ENCODE assay signal across 9 cellular contexts in the genomic region with DNA sequence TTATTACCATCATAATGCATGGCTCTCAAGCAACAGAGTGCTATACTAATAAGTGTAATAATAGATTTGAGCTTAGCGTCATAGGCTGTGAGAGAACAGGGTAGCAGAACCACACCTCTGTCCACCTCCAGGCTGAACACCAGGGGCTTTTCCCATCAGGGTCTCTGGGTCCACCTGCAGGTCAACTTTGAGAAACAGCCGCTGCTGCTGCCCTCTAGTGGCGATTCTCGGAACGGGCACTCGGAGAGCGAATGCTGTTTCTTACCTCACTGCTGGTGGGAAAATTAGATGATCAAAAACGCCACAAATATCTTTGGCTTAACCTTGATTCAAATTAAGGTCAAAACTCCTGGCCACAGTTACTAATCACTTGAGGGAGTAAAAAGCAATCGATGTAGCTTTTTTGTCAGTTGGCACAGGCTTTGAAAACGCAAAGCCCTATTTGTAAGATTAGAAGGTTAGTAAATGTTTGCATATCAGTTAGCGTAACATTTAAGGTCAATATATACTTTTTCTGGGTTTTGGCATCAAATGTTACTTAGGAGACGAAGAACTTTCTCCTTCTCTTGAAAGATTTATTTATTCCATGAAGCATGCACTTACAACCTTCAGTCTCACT.
A peak's percentile ranks its signal among the peaks of the same experiment; 100 is the strongest.
DNase-seq lines count a peak whose midpoint lies in the region; ATAC-seq and TF ChIP-seq lines count a peak whose summit lies in the region.
"Had no signal": no experiment of that assay in that cellular context is flagged by ENCODE, and none has a peak within 500 bp of the region (broad histone marks: within the 10 kb centered on the region; RNA-seq: fewer than 3 reads in every experiment).

No MANE protein-coding gene starts in this region.

- no peak overlapping the region for H3K18ac ChIP-seq in trophoblast cell (ENCODE audit: low read length)

- H2BK120ac ChIP-seq in trophoblast cell (ENCODE audit: insufficient read depth, low read length, poor library complexity), result no peak overlapping the region

- RAD21 ChIA-PET in HCT116 (lab: Charles Lee; ENCODE audit: low non-redundant PET in 1 of 2, low total read pairs in 2 of 2, uncharacterized antibody in 2 of 2, unreplicated experiment in 2 of 2), result no interaction called here

- H3K79me2 ChIP-seq in HCT116 (ENCODE audit: insufficient read depth, low read length) (no peaks in the 10 kb centered on the region), trophoblast cell (ENCODE audit: control insufficient read depth, insufficient read depth, low read length, poor library complexity) (no peaks in the 10 kb centered on the region)

- DNase-seq in DMS79 treated with DMSO at 0.1 percent for 48 hours (lab: John Stamatoyannopoulos, UW) (peak; percentile 19), DMS79 (lab: John Stamatoyannopoulos, UW) (no peak), HCT116 (ENCODE audit: low read depth, low spot score) (no peak), NCI-H69 (lab: John Stamatoyannopoulos, UW) (peak; percentile 41), activated T-cell treated with anti-CD3 and anti-CD28 coated beads for 1 hour (ENCODE audit: low read depth) (peak; percentile 57), fibroblast of pulmonary artery (ENCODE audit: low read depth) (peak; percentile 17), trophoblast cell (peak; percentile 58 to 80), NCI-H446 treated with DMSO at 0.1 percent for 48 hours (lab: John Stamatoyannopoulos, UW) (no peak)

- no peak overlapping the region for H3K27ac ChIP-seq in HCT116 (ENCODE audit: low read depth, low read length)
- H3K27ac ChIP-seq in trophoblast cell (ENCODE audit: low read depth, low read length), result no peak overlapping the region
- H3K27ac ChIP-seq: BLaER1 had no signal

- H3K4me3 ChIP-seq in HCT116 (replicated peaks in 1 of 2; ENCODE audit: low read depth in 1 of 2, low read length in 2 of 2) (no peak overlapping the region), fibroblast of pulmonary artery (replicated peaks; ENCODE audit: low read depth, low read length) (no peak overlapping the region), trophoblast cell (ENCODE audit: low read depth, low read length) (no peak overlapping the region)
- H3K4me3 ChIP-seq: BLaER1 had no signal

- peak; percentile 61 for ATAC-seq in HCT116

- H4K12ac ChIP-seq in trophoblast cell (ENCODE audit: low read depth, low read length), result no peak overlapping the region

- TF ChIP-seq POLR2A in HCT116 (IDR thresholded peaks at IDR 0.05; ENCODE audit: borderline replicate concordance, extremely low read depth, insufficient read depth, insufficient read length), result no peak

- TF ChIP-seq RAD21 in HCT116 (IDR thresholded peaks at IDR 0.05; ENCODE audit: low read depth), result peak; percentile 41

- intact Hi-C loops in HCT116 (cut with micrococcal nuclease), result no loop called here

- H2AK5ac ChIP-seq in trophoblast cell (ENCODE audit: low read length), result no peak overlapping the region

- H3K27me3 ChIP-seq in HCT116 (ENCODE audit: insufficient read depth, low read length) (no peaks in the 10 kb centered on the region), trophoblast cell (ENCODE audit: insufficient read depth, low read length) (no peaks in the 10 kb centered on the region)
- H3K27me3 ChIP-seq: BLaER1 had no signal

- POLR2A ChIA-PET in HCT116 (lab: Charles Lee), result no interaction called here

- CTCF ChIA-PET in HCT116 (lab: Charles Lee), result no interaction called here

- no peak overlapping the region for H3K23ac ChIP-seq in trophoblast cell (ENCODE audit: low read length)

- no peak overlapping the region for H3K14ac ChIP-seq in trophoblast cell (ENCODE audit: low read length)

- no peak overlapping the region for H3K4me2 ChIP-seq in HCT116 (ENCODE audit: low read length)
- no peak overlapping the region for H3K4me2 ChIP-seq in trophoblast cell (ENCODE audit: low read length)
- H3K4me2 ChIP-seq: BLaER1 had no signal

- TF ChIP-seq CTCF in HCT116 (IDR thresholded peaks at IDR 0.05 in 2 of 3, conservative IDR thresholded peaks at IDR 0.05 in 1 of 3; ENCODE audit: borderline replicate concordance in 1 of 3, insufficient read depth in 1 of 3, low read depth in 2 of 3, low read length in 2 of 3), result peak; percentile 90 to 93 (median 92)
- peak; percentile 62 for TF ChIP-seq CTCF in fibroblast of pulmonary artery (IDR thresholded peaks at IDR 0.05; ENCODE audit: low read length, missing control alignments)

- no peaks in the 10 kb centered on the region; a peak in 1 of 4 replicates for H3K9me3 ChIP-seq in HCT116 (ENCODE audit: control insufficient read depth in 1 of 2, insufficient read depth in 1 of 2, low read depth in 1 of 2, low read length in 2 of 2)
- H3K9me3 ChIP-seq in trophoblast cell (ENCODE audit: insufficient read depth, low read depth, low read length), result no peaks in the 10 kb centered on the region
- H3K9me3 ChIP-seq: BLaER1 had no signal

- no peaks in the 10 kb centered on the region for H3K79me1 ChIP-seq in trophoblast cell (ENCODE audit: low read length)

- WGBS in trophoblast cell (ENCODE audit: extremely low coverage, insufficient coverage, insufficient read length), result no CpG with 5 or more reads among the region's 12 CpGs

- H4K8ac ChIP-seq in trophoblast cell (ENCODE audit: low read depth, low read length), result no peak overlapping the region

- no peak overlapping the region for H2BK5ac ChIP-seq in trophoblast cell (ENCODE audit: low read depth, low read length, poor library complexity)

- H3K36me3 ChIP-seq in HCT116 (ENCODE audit: control insufficient read depth in 1 of 2, insufficient read depth in 2 of 2, low read length in 2 of 2) (no peaks in the 10 kb centered on the region), trophoblast cell (ENCODE audit: control insufficient read depth in 1 of 2, insufficient read depth in 2 of 2, low read length in 2 of 2) (no peaks in the 10 kb centered on the region)
- H3K36me3 ChIP-seq: BLaER1 had no signal

- H2AFZ ChIP-seq in HCT116 (ENCODE audit: low read depth, low read length, poor library complexity, severe bottlenecking) (no peak overlapping the region), trophoblast cell (ENCODE audit: insufficient read depth, low read length, poor library complexity) (no peak overlapping the region)

- no peak overlapping the region for H4K91ac ChIP-seq in trophoblast cell (ENCODE audit: low read depth, low read length)

- H3K9me2 ChIP-seq in HCT116 (ENCODE audit: insufficient read depth), result no peaks in the 10 kb centered on the region

- no peaks in the 10 kb centered on the region for H4K20me1 ChIP-seq in HCT116 (ENCODE audit: insufficient read depth)
- H4K20me1 ChIP-seq: BLaER1 had no signal

- no peak overlapping the region for H2BK12ac ChIP-seq in trophoblast cell (ENCODE audit: low read length)

- no peak overlapping the region for H3K9ac ChIP-seq in HCT116 (ENCODE audit: low read length)
- H3K9ac ChIP-seq in trophoblast cell (ENCODE audit: low read length), result no peak overlapping the region
- H3K9ac ChIP-seq: BLaER1 had no signal

- no TSS peak for BruUV-seq in HCT116 (replicated peaks; lab: Mats Ljungman, UMichigan)

- H3K4me1 ChIP-seq in HCT116 (ENCODE audit: control insufficient read depth in 1 of 2, insufficient read depth in 2 of 2, low read length in 2 of 2) (no peaks in the 10 kb centered on the region), trophoblast cell (ENCODE audit: control insufficient read depth in 1 of 2, insufficient read depth in 2 of 2, low read length in 2 of 2) (no peaks in the 10 kb centered on the region)

- H3K4ac ChIP-seq in trophoblast cell (ENCODE audit: low read depth, low read length), result no peak overlapping the region

TF ChIP-seq in HCT116, 20 proteins besides CTCF, POLR2A, EP300 and RAD21 (continues in another document):
- TF ChIP-seq, protein P1, sequence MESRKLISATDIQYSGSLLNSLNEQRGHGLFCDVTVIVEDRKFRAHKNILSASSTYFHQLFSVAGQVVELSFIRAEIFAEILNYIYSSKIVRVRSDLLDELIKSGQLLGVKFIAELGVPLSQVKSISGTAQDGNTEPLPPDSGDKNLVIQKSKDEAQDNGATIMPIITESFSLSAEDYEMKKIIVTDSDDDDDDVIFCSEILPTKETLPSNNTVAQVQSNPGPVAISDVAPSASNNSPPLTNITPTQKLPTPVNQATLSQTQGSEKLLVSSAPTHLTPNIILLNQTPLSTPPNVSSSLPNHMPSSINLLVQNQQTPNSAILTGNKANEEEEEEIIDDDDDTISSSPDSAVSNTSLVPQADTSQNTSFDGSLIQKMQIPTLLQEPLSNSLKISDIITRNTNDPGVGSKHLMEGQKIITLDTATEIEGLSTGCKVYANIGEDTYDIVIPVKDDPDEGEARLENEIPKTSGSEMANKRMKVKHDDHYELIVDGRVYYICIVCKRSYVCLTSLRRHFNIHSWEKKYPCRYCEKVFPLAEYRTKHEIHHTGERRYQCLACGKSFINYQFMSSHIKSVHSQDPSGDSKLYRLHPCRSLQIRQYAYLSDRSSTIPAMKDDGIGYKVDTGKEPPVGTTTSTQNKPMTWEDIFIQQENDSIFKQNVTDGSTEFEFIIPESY (IDR thresholded peaks at IDR 0.05; ENCODE audit: extremely low read depth, insufficient replicate concordance, low read length), result no peak
- TF ChIP-seq, protein P2, sequence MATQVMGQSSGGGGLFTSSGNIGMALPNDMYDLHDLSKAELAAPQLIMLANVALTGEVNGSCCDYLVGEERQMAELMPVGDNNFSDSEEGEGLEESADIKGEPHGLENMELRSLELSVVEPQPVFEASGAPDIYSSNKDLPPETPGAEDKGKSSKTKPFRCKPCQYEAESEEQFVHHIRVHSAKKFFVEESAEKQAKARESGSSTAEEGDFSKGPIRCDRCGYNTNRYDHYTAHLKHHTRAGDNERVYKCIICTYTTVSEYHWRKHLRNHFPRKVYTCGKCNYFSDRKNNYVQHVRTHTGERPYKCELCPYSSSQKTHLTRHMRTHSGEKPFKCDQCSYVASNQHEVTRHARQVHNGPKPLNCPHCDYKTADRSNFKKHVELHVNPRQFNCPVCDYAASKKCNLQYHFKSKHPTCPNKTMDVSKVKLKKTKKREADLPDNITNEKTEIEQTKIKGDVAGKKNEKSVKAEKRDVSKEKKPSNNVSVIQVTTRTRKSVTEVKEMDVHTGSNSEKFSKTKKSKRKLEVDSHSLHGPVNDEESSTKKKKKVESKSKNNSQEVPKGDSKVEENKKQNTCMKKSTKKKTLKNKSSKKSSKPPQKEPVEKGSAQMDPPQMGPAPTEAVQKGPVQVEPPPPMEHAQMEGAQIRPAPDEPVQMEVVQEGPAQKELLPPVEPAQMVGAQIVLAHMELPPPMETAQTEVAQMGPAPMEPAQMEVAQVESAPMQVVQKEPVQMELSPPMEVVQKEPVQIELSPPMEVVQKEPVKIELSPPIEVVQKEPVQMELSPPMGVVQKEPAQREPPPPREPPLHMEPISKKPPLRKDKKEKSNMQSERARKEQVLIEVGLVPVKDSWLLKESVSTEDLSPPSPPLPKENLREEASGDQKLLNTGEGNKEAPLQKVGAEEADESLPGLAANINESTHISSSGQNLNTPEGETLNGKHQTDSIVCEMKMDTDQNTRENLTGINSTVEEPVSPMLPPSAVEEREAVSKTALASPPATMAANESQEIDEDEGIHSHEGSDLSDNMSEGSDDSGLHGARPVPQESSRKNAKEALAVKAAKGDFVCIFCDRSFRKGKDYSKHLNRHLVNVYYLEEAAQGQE (IDR thresholded peaks at IDR 0.05; ENCODE audit: low read depth), result no peak
- TF ChIP-seq ELF1 (IDR thresholded peaks at IDR 0.05; ENCODE audit: borderline replicate concordance, low read depth) (no peak), FOSL1 (IDR thresholded peaks at IDR 0.05; ENCODE audit: low read depth) (no peak), ZFX (IDR thresholded peaks at IDR 0.05) (no peak)

Comparison
In these comparisons a context has a peak if more than half of its experiments do, and no peak if none do; other contexts are left out.
1. DNase-seq: peak in DMS79 treated with DMSO at 0.1 percent for 48 hours (single experiment), NCI-H69 (single experiment), activated T-cell treated with anti-CD3 and anti-CD28 coated beads for 1 hour (single experiment), fibroblast of pulmonary artery (single experiment) and trophoblast cell (2 of 2); none in DMS79 (single experiment), HCT116 (single experiment) and NCI-H446 treated with DMSO at 0.1 percent for 48 hours (single experiment).